ENCODE assay signal across 20 cellular contexts in the genomic region with DNA sequence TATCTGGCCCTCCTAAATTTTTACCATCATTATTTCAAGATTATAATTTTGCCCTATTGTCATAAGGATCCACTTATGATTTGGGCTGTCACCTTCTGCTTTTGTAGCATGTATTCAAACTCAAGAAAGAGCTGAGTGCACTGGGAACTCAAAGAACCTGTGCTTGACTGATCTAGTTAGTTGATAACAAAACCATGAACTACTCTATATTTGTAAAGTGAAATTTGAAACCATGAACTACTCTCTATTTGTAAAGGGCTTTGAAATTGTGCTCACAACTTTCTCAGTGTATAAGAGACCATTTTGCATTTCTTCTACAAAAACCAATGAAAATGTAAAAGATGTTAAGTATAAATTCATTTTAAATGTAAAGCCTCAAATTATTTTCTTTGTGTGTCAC.
DNase-seq lines count a peak whose midpoint lies in the region; ATAC-seq, FAIRE-seq and TF ChIP-seq lines count a peak whose summit lies in the region.
"Had no signal": no experiment of that assay in that cellular context is flagged by ENCODE, and none has a peak within 500 bp of the region (broad histone marks: within the 10 kb centered on the region; RNA-seq: fewer than 3 reads in every experiment).

No MANE protein-coding gene starts in this region.

- no peak for ATAC-seq in HepG2
- no peak for ATAC-seq in right lobe of liver
- ATAC-seq in HG02798 (IDR thresholded peaks at IDR 0.05; ENCODE audit: poor library complexity, unreplicated experiment) = peak; percentile 48
- ATAC-seq in upper lobe of right lung = peak; percentile 67
- ATAC-seq: left lobe of liver had no signal

- TF ChIP-seq CTCF in HepG2 (CRISPR knock-in tag; IDR thresholded peaks at IDR 0.05) (no peak), right lobe of liver (IDR thresholded peaks at IDR 0.05) (no peak), upper lobe of right lung (IDR thresholded peaks at IDR 0.05) (no peak), D721Med (IDR thresholded peaks at IDR 0.05; ENCODE audit: insufficient read depth, missing control alignments) (no peak)

- no peaks in the 10 kb centered on the region for H3K36me3 ChIP-seq in HepG2 (replicated peaks in 1 of 2; ENCODE audit: control insufficient read depth in 1 of 2, insufficient read depth in 2 of 2, low read length in 2 of 2)
- no peaks in the 10 kb centered on the region for H3K36me3 ChIP-seq in right lobe of liver
- H3K36me3 ChIP-seq in upper lobe of right lung = no peaks in the 10 kb centered on the region
- H3K36me3 ChIP-seq: brain microvascular endothelial cell, SJSA1, WERI-Rb-1 had no signal

- H3K9me3 ChIP-seq in HepG2 (ENCODE audit: low read length) (no peaks in the 10 kb centered on the region), right lobe of liver (no peaks in the 10 kb centered on the region), upper lobe of right lung (no peaks in the 10 kb centered on the region)
- H3K9me3 ChIP-seq: SJSA1 had no signal

- no peak for TF ChIP-seq RAD21 in HepG2 (CRISPR knock-in tag; IDR thresholded peaks at IDR 0.05)

- intact Hi-C loops in HepG2 (cut with micrococcal nuclease; ENCODE audit: unreplicated experiment) = no loop called here
- intact Hi-C loops in right lobe of liver (cut with DNase I) = no loop called here
- intact Hi-C loops in upper lobe of right lung (cut with DNase I) = no loop called here

- POLR2A ChIA-PET in HepG2 (lab: Yijun Ruan, JAX) = no interaction called here

- in situ Hi-C loops in HepG2 (cut with HindIII; ENCODE audit: extremely low pct_ligation_motif_present, low pct_unique_long_range_greater_than_20kb) = no loop called here

- CTCF ChIA-PET in HepG2 (lab: Yijun Ruan, JAX; ENCODE audit: low intra/inter-chr PET ratio, low total read pairs) = no interaction called here

- FAIRE-seq in HepG2 (lab: Jason Lieb, UNC) (no peak), D721Med (lab: Jason Lieb, UNC) (no peak)
- FAIRE-seq: endometrium had no signal

- H3K4me3 ChIP-seq in HepG2 (replicated peaks in 1 of 3; ENCODE audit: insufficient read depth in 1 of 3, low read depth in 2 of 3, low read length in 3 of 3) (no peak overlapping the region), right lobe of liver (no peak overlapping the region), upper lobe of right lung (no peak overlapping the region)
- H3K4me3 ChIP-seq: coronary artery, SJSA1 had no signal

- no peaks in the 10 kb centered on the region for H3K79me2 ChIP-seq in HepG2 (ENCODE audit: insufficient read depth, low read length)

- no peak for DNase-seq in HepG2 (ENCODE audit: low spot score)
- DNase-seq in right lobe of liver = no peak
- DNase-seq in NCI-H526 treated with DMSO at 0.1 percent for 48 hours (lab: John Stamatoyannopoulos, UW) = peak; percentile 66
- no peak for DNase-seq in upper lobe of right lung
- DNase-seq in activated CD4-positive, alpha-beta T cell treated with anti-CD3 and anti-CD28 coated beads, Interleukin-2, amount 50 U/mL, for 48 hours = no peak
- no peak for DNase-seq in NCI-H1694 treated with DMSO at 0.1 percent for 48 hours (lab: John Stamatoyannopoulos, UW)
- no peak for DNase-seq in D721Med (ENCODE audit: insufficient read length, low spot score)
- DNase-seq: activated effector memory CD4-positive, alpha-beta T cell treated with anti-CD3 and anti-CD28 coated beads, Interleukin-2, amount 50 U/mL, for 16 hours; brain microvascular endothelial cell; GF-D8; KG1; NCI-H1048; NCI-H2081 treated with DMSO at 0.1 percent for 48 hours; stimulated activated CD4-positive, alpha-beta T cell treated with anti-CD3 and anti-CD28 coated beads, Interleukin-4, amount 100 ng/mL, for 1 hour; WERI-Rb-1 had no signal

- H3K4me1 ChIP-seq in HepG2 (ENCODE audit: insufficient read depth, low read length) = no peaks in the 10 kb centered on the region
- H3K4me1 ChIP-seq in right lobe of liver = no peaks in the 10 kb centered on the region
- no peaks in the 10 kb centered on the region for H3K4me1 ChIP-seq in upper lobe of right lung

- H3K27ac ChIP-seq in HepG2 (ENCODE audit: extremely low read length, insufficient read depth, low read length) (no peak overlapping the region), right lobe of liver (no peak overlapping the region), upper lobe of right lung (no peak overlapping the region)
- H3K27ac ChIP-seq: brain microvascular endothelial cell, coronary artery, SJSA1, WERI-Rb-1 had no signal

- no peaks in the 10 kb centered on the region for H4K20me1 ChIP-seq in HepG2 (ENCODE audit: insufficient read depth, low read length)

- peaks cover 0 to 15% of the 10 kb centered on the region in 2 experiments; a peak in 2 of 5 replicates for H3K27me3 ChIP-seq in HepG2 (ENCODE audit: control insufficient read depth in 1 of 2, insufficient read depth in 2 of 2, low read length in 2 of 2)
- H3K27me3 ChIP-seq in right lobe of liver = no peaks in the 10 kb centered on the region
- H3K27me3 ChIP-seq in upper lobe of right lung = no peaks in the 10 kb centered on the region
- H3K27me3 ChIP-seq: brain microvascular endothelial cell had no signal

- TF ChIP-seq POLR2A in HepG2 (IDR thresholded peaks at IDR 0.05; ENCODE audit: insufficient read depth in 1 of 2, low read depth in 2 of 2, low read length in 2 of 2) (no peak), right lobe of liver (IDR thresholded peaks at IDR 0.05) (no peak)

- BruUV-seq in HepG2 (replicated peaks; lab: Mats Ljungman, UMichigan) = no TSS peak

- no peak overlapping the region for H3K4me2 ChIP-seq in HepG2 (ENCODE audit: low read depth, low read length)

- H2AFZ ChIP-seq in HepG2 (ENCODE audit: low read length) = no peak overlapping the region

- TF ChIP-seq EP300 in HepG2 (IDR thresholded peaks at IDR 0.05; ENCODE audit: low read depth in 2 of 2, low read length in 2 of 2) (no peak), HepG2 (CRISPR knock-in tag; IDR thresholded peaks at IDR 0.05; ENCODE audit: borderline replicate concordance) (no peak)

- no peak overlapping the region for H3K9ac ChIP-seq in HepG2 (ENCODE audit: insufficient read depth, low read depth, low read length)

TF ChIP-seq in HepG2, 621 proteins besides CTCF, POLR2A, EP300 and RAD21:
- TF ChIP-seq E2F2 (CRISPR knock-in tag; IDR thresholded peaks at IDR 0.05; ENCODE audit: borderline replicate concordance) (no peak), SIX1 (CRISPR knock-in tag; IDR thresholded peaks at IDR 0.05; ENCODE audit: borderline replicate concordance) (peak; percentile 27; the same call in 1 of the 2 replicates)

Comparison
In these comparisons a context has a peak if more than half of its experiments do, and no peak if none do; other contexts are left out.
1. ATAC-seq: peak in HG02798 (single experiment) and upper lobe of right lung (single experiment); none in HepG2 (single experiment) and right lobe of liver (0 of 4).